ENCODE assay signal across 15 cellular contexts in the genomic region with DNA sequence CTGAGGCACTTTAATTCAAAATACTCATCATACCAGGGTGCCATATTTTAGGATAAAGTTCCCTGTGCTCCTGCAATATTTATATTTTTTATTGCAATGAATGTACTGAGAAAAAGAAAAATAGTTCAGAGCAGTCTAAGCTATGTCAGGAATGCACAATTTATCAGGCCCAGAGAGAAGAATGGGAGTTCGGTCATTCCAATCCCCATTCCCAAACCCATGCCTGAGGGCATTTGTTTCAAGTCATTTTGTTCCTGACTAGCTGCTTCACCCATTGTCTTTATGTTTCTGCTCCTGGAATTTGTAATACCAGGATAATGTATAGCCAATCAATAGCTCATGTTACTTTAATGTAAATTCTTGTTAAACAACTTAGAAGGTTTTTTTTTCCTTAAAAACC. TPM values are rescaled to one million over a fixed set of nuclear protein-coding genes. Genes with fewer than 3 reads are reported as not detected.
DNase-seq lines count a peak whose midpoint lies in the region; TF ChIP-seq lines count a peak whose summit lies in the region.
"Had no signal": no experiment of that assay in that cellular context is flagged by ENCODE, and none has a peak within 500 bp of the region (broad histone marks: within the 10 kb centered on the region; RNA-seq: fewer than 3 reads in every experiment).

No MANE protein-coding gene starts in this region.

- no peak for TF ChIP-seq CTCF in fibroblast of the aortic adventitia (IDR thresholded peaks at IDR 0.05; ENCODE audit: insufficient read depth, low read length)
- TF ChIP-seq CTCF in testis (IDR thresholded peaks at IDR 0.05) = no peak
- no peak for TF ChIP-seq CTCF in GM10248 (IDR thresholded peaks at IDR 0.05; ENCODE audit: control extremely low read depth, extremely low read depth, low read depth, missing control alignments)

- H3K9me3 ChIP-seq in GM23248 (ENCODE audit: low read depth) = no peaks in the 10 kb centered on the region
- H3K9me3 ChIP-seq in adipocyte (ENCODE audit: control insufficient read depth, low read length) = peaks cover 13% of the 10 kb centered on the region
- no peaks in the 10 kb centered on the region for H3K9me3 ChIP-seq in testis

- H3K4me2 ChIP-seq in GM23248 (ENCODE audit: unreplicated experiment) = no peak overlapping the region
- H3K4me2 ChIP-seq: BLaER1 treated with 17β-estradiol and CSF1 and Interleukin-3, amounts not matched to agents 10 nM and 100 nM had no signal

- in situ Hi-C loops in GM23248 (cut with MboI) = no loop called here

- POLR2A ChIA-PET in GM10248 (lab: Yijun Ruan, JAX) = no interaction called here

- H3K4me3 ChIP-seq in GM23248 = no peak overlapping the region
- no peak overlapping the region for H3K4me3 ChIP-seq in adipocyte (ENCODE audit: low read length)
- H3K4me3 ChIP-seq in fibroblast of the aortic adventitia (ENCODE audit: low read depth, low read length) = no peak overlapping the region
- H3K4me3 ChIP-seq in testis = no peak overlapping the region
- H3K4me3 ChIP-seq: BLaER1 treated with 17β-estradiol and CSF1 and Interleukin-3, amounts not matched to agents 10 nM and 100 nM had no signal

- H2AFZ ChIP-seq in GM23248 = no peak overlapping the region

- WGBS in GM23248 (ENCODE audit: low coverage in 1 of 2, low lambda C conversion rate in 2 of 2, missing lambda C conversion rate in 2 of 2), 2 experiments = 33 to 42% methylated on average over 1 of the region's 1 CpG
- WGBS in testis, 2 donors = 55 to 58% methylated on average over 1 of the region's 1 CpG

- H3K79me2 ChIP-seq in GM23248 (ENCODE audit: insufficient read depth) = no peaks in the 10 kb centered on the region

- H3K27me3 ChIP-seq in GM23248 (replicated peaks; ENCODE audit: insufficient read depth) = no peaks in the 10 kb centered on the region
- no peaks in the 10 kb centered on the region for H3K27me3 ChIP-seq in adipocyte (replicated peaks; ENCODE audit: control insufficient read depth, insufficient read depth, low read length)
- no peaks in the 10 kb centered on the region for H3K27me3 ChIP-seq in testis
- H3K27me3 ChIP-seq: BLaER1 treated with 17β-estradiol and CSF1 and Interleukin-3, amounts not matched to agents 10 nM and 100 nM had no signal

- H3K27ac ChIP-seq in GM23248 (no peak overlapping the region), testis (no peak overlapping the region)
- H3K27ac ChIP-seq: 22Rv1; BLaER1 treated with 17β-estradiol and CSF1 and Interleukin-3, amounts not matched to agents 10 nM and 100 nM had no signal

- H3K9ac ChIP-seq in GM23248 (no peak overlapping the region), adipocyte (ENCODE audit: low read length) (no peak overlapping the region)
- H3K9ac ChIP-seq: BLaER1 treated with 17β-estradiol and CSF1 and Interleukin-3, amounts not matched to agents 10 nM and 100 nM had no signal

- no peak for TF ChIP-seq POLR2A in testis (IDR thresholded peaks at IDR 0.05)

- no peaks in the 10 kb centered on the region for H4K20me1 ChIP-seq in GM23248 (ENCODE audit: insufficient read depth)
- H4K20me1 ChIP-seq: BLaER1 treated with 17β-estradiol and CSF1 and Interleukin-3, amounts not matched to agents 10 nM and 100 nM had no signal

- H3K9me2 ChIP-seq in GM23248 (ENCODE audit: insufficient read depth) = no peaks in the 10 kb centered on the region

- no peaks in the 10 kb centered on the region for H3F3A ChIP-seq in GM23248 (ENCODE audit: insufficient read depth)

- no peaks in the 10 kb centered on the region for H3K36me3 ChIP-seq in GM23248 (ENCODE audit: low read depth)
- H3K36me3 ChIP-seq in adipocyte (ENCODE audit: control insufficient read depth, insufficient read depth, low read length, severe bottlenecking) = no peaks in the 10 kb centered on the region
- H3K36me3 ChIP-seq in testis (ENCODE audit: low read depth, missing control alignments) = no peaks in the 10 kb centered on the region

- intact Hi-C loops in testis (cut with DNase I; ENCODE audit: low total_unique reads) = no loop called here

- DNase-seq in AG08395 (ENCODE audit: low spot score) (peak; percentile 25), GM23248 (peak; percentile 9), adipocyte (ENCODE audit: low read depth) (peak; percentile 77), fibroblast of the aortic adventitia (ENCODE audit: low read depth) (peak; percentile 56), putamen (ENCODE audit: low spot score) (no peak), testis (no peak), GM10248 (ENCODE audit: extremely low spot score) (no peak), COLO829 (ENCODE audit: low spot score) (no peak)
- DNase-seq: MM.1S, NCI-H1105 treated with DMSO at 0.1 percent for 48 hours, NCI-H187, NCI-H526 treated with DMSO at 0.1 percent for 48 hours, SHP77 treated with DMSO at 0.1 percent for 48 hours had no signal

- CTCF ChIA-PET in GM10248 (lab: Yijun Ruan, JAX) = no interaction called here

- H3K4me1 ChIP-seq in GM23248 (ENCODE audit: insufficient read depth) = 0 out of 2 replicates have a peak, but pooled peaks cover 6% of the 10 kb centered on the region
- H3K4me1 ChIP-seq in adipocyte (ENCODE audit: control insufficient read depth, insufficient read depth, low read length) = peaks cover 6% of the 10 kb centered on the region
- no peaks in the 10 kb centered on the region for H3K4me1 ChIP-seq in testis

RNA-seq across cellular contexts. Expression of a gene that starts 24.4 kb away (rescaled TPM):
- total RNA-seq in GM23248 (2014; rRNA removed; shearing (Covaris generic)) = 0.13 and 0.65 TPM in 2 replicates
- polyA plus RNA-seq in GM23248 (2016; fragmentation: Nextera tagmentation; extraction: Ambion mirVana) (1.6 and 1.9 TPM in 2 replicates), testis (ENCODE audit: insufficient read depth, low read depth, low replicate concordance) (1.5 TPM)
- total RNA-seq in fibroblast of the aortic adventitia (ENCODE audit: low replicate concordance) (1.5 TPM in 1 of 2 replicates, not detected in the other), testis (1 to 10 TPM; 9.7 TPM)

RNA-seq across cellular contexts. Expression of a gene that starts 35.7 kb away (rescaled TPM):
- total RNA-seq in GM23248 (2014; rRNA removed; shearing (Covaris generic)) = 14.5 and 19.9 TPM in 2 replicates
- 19.3 and 19.9 TPM in 2 replicates for polyA plus RNA-seq in GM23248 (2016; fragmentation: Nextera tagmentation; extraction: Ambion mirVana)
- 6.7 and 22.2 TPM in 2 replicates for total RNA-seq in fibroblast of the aortic adventitia (ENCODE audit: low replicate concordance)
- 10 to 100 TPM; 16.8 to 21.7 TPM for total RNA-seq in testis
- 19.8 TPM for polyA plus RNA-seq in testis (ENCODE audit: insufficient read depth, low read depth, low replicate concordance)

Comparison
In these comparisons a context has a peak if more than half of its experiments do, and no peak if none do; other contexts are left out.
1. DNase-seq: peak in AG08395 (single experiment), GM23248 (single experiment), adipocyte (single experiment) and fibroblast of the aortic adventitia (single experiment); none in putamen (single experiment), testis (single experiment), GM10248 (single experiment) and COLO829 (single experiment).